ENCODE assay signal across 8 cellular contexts in the genomic region with DNA sequence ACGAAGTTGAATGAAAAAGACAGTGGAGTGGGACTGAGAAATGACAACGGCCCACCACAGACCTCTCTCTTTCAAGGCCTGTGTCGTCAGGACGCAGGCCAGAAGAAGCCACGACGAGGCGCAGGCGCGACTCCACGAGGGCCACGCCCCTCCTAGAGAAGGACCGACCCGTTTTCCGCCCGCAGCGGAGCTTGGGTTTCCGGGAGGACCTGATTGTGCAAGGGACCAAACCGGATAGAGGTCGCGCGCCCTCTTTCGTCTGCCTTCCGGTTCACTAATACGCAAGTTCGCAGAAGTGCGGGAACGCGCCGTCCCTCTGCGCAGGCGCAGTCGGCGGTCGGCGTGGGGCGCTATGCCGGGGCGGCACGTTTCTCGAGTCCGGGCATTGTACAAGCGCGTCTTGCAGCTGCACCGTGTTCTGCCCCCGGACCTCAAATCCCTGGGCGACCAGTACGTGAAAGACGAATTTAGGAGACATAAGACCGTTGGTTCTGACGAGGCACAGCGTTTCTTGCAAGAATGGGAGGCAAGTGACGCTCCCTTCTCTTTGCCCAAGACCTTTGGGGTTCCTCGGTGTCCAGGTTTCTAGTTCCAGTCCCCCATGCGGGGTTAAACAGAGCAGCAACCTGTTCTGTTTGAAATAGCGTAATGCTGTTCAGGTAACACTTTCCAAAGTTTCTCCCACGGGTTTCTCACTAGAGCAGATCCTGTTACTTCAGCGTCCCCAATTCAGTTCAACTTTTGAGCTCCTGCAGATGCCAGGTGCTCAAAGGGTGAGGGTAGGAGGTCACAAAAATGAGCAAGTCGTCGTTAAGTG. TPM values are rescaled to one million over a fixed set of nuclear protein-coding genes. Genes with fewer than 3 reads are reported as not detected.
DNase-seq lines count a peak whose midpoint lies in the region; ATAC-seq and TF ChIP-seq lines count a peak whose summit lies in the region.

A gene (plus strand): TSS at position 327 of the 817 bp plus-strand sequence. CDS start 26 bp downstream, at position 353.

- H3K27me3 ChIP-seq in osteoblast (ENCODE audit: insufficient read depth, low read length): no peaks in the 10 kb centered on the region
- no peaks in the 10 kb centered on the region for H3K27me3 ChIP-seq in thymus (ENCODE audit: control insufficient read depth, insufficient read depth)

- under 1% methylated on average over 59 of the region's 59 CpGs for WGBS in thymus

- peak within 1 kb of the TSS; percentile 90 for H3K4me2 ChIP-seq in osteoblast (ENCODE audit: insufficient read depth, low read length)

- peak; percentile 97 for ATAC-seq in HG02610 (IDR thresholded peaks at IDR 0.05; ENCODE audit: unreplicated experiment)
- peak; percentile 95 to 96 for ATAC-seq in activated naive CD4-positive, alpha-beta T cell treated with anti-CD3 and anti-CD28 coated beads, Interleukin-2, amount 50 U/mL, for 72 hours

- TF ChIP-seq POLR2A in GM10847 (IDR thresholded peaks at IDR 0.05; ENCODE audit: extremely low read depth, insufficient read length): peak; percentile 95

- H3K27ac Mint-ChIP-seq in activated naive CD4-positive, alpha-beta T cell treated with anti-CD3 and anti-CD28 coated beads, Interleukin-2, amount 50 U/mL, for 72 hours: peak within 1 kb of the TSS; percentile 87 to 95

- H3K9me3 Mint-ChIP-seq in activated naive CD4-positive, alpha-beta T cell treated with anti-CD3 and anti-CD28 coated beads, Interleukin-2, amount 50 U/mL, for 72 hours: peaks cover 13 to 16% of the 10 kb centered on the region in 2 donors

- H4K20me1 ChIP-seq in osteoblast (ENCODE audit: insufficient read depth, low read length): no peaks in the 10 kb centered on the region

- H3K36me3 Mint-ChIP-seq in activated naive CD4-positive, alpha-beta T cell treated with anti-CD3 and anti-CD28 coated beads, Interleukin-2, amount 50 U/mL, for 72 hours: peaks cover 35 to 61% of the 10 kb centered on the region in 2 donors

- H3K4me1 ChIP-seq in osteoblast (ENCODE audit: insufficient read depth, low read length) (peaks cover 7% of the 10 kb centered on the region), thymus (ENCODE audit: control insufficient read depth, insufficient read depth, low read length) (peaks cover 12% of the 10 kb centered on the region)

- H3K9me3 ChIP-seq in osteoblast (ENCODE audit: low read depth, low read length) (no peaks in the 10 kb centered on the region), thymus (ENCODE audit: control insufficient read depth) (no peaks in the 10 kb centered on the region)

- peak within 1 kb of the TSS; percentile 100 for H2AFZ ChIP-seq in osteoblast (ENCODE audit: low read length)

- no peak for TF ChIP-seq CTCF in osteoblast (IDR thresholded peaks at IDR 0.05; ENCODE audit: extremely low read depth, low read depth, low read length)

- DNase-seq in NCI-H1092 treated with DMSO at 0.1 percent for 48 hours (lab: John Stamatoyannopoulos, UW): peak; percentile 98
- peak; percentile 91 for DNase-seq in SKM-1 (lab: John Stamatoyannopoulos, UW; ENCODE audit: unreplicated experiment)
- peak; percentile 97 for DNase-seq in activated naive CD4-positive, alpha-beta T cell treated with anti-CD3 and anti-CD28 coated beads, Interleukin-2, amount 50 U/mL, for 72 hours (ENCODE audit: low spot score in 2 of 2)
- DNase-seq in glomerular visceral epithelial cell (ENCODE audit: extremely low spot score): peak; percentile 97
- peak; percentile 94 for DNase-seq in osteoblast (ENCODE audit: insufficient read length, low spot score, missing footprints)

- H3K27ac ChIP-seq in osteoblast (ENCODE audit: low read depth, low read length) (peak within 1 kb of the TSS; percentile 76), thymus (ENCODE audit: low read depth) (peak within 1 kb of the TSS; percentile 96)

- H3K4me3 ChIP-seq in osteoblast (ENCODE audit: insufficient read depth, low read length) (peak within 1 kb of the TSS; percentile 97), thymus (ENCODE audit: low read length) (peak within 1 kb of the TSS; percentile 90)

- H3K36me3 ChIP-seq in osteoblast (ENCODE audit: insufficient read depth, low read length) (no peaks in the 10 kb centered on the region), thymus (ENCODE audit: control insufficient read depth, insufficient read depth) (no peaks in the 10 kb centered on the region)

- no peaks in the 10 kb centered on the region for H3K79me2 ChIP-seq in osteoblast (ENCODE audit: insufficient read depth, low read length)

RNA-seq across cellular contexts. Expression of the gene that starts here (rescaled TPM):
- 10 to 100 TPM; 19.7 to 28.8 TPM for total RNA-seq in activated naive CD4-positive, alpha-beta T cell treated with anti-CD3 and anti-CD28 coated beads, Interleukin-2, amount 50 U/mL, for 72 hours
- total RNA-seq in osteoblast: 6.5 and 9.1 TPM in 2 replicates
- polyA plus RNA-seq in thymus: 23.1 TPM

Comparison
In these comparisons a context has a peak if more than half of its experiments do, and no peak if none do; other contexts are left out.
1. Peak in every context shown above with its lines: DNase-seq, ATAC-seq, H3K4me3 ChIP-seq and H3K27ac ChIP-seq.